17 cellular contexts compared by ENCODE assay signal in the genomic region with DNA sequence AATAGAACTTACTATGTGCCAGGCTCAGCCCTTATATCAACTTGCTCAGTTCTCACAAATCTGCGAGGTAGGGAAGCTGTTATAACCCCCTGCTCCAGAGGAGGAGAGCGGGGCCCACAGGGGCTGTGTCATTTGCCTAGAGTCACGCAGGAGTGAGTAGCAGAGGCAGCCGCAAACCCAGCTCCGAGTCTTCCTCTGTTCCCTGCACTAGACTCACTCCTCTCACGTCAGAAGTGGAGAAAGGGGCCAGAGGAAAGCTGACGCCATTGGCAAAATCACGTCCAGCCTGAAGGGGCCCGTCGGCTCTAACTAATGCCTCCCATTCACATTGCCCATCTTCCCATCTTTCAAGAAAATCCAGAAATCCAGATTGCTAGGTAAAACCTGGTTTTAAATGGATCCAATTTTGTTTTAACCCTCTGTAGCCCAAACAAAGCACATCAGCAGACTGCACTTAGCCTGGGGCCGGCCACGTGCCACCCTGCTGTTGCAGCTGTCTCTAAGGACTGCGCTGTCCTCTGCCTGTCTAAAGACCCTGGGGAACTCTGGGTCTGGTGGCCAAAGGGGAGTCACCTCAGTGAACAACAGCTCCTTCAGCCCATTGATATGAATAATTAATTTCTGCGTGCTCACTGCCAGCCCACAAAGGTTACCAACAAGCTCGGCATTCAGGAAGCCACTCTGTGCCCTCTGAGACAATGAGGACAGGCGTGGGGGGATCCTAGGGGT. TPM values are rescaled to one million over a fixed set of nuclear protein-coding genes. Genes with fewer than 3 reads are reported as not detected.
DNase-seq lines count a peak whose midpoint lies in the region; ATAC-seq and TF ChIP-seq lines count a peak whose summit lies in the region.
"Had no signal": no experiment of that assay in that cellular context is flagged by ENCODE, and none has a peak within 500 bp of the region (broad histone marks: within the 10 kb centered on the region; RNA-seq: fewer than 3 reads in every experiment).

No MANE protein-coding gene starts in this region.

- H3K4me1 Mint-ChIP-seq in naive B cell = peaks cover 37 to 90% (median 75%) of the 10 kb centered on the region in 3 donors
- H3K4me1 Mint-ChIP-seq: T-cell had no signal

- H3K9ac ChIP-seq in OCI-LY3 (ENCODE audit: low read length) = no peak overlapping the region

- TF ChIP-seq CTCF in GM12864 (IDR thresholded peaks at IDR 0.05; ENCODE audit: low read depth, low read length, missing control alignments) (no peak), OCI-LY3 (IDR thresholded peaks at IDR 0.05; ENCODE audit: low read depth, low read length) (no peak)

- peaks cover 12% of the 10 kb centered on the region for H3K36me3 ChIP-seq in OCI-LY3 (replicated peaks; ENCODE audit: low read depth, low read length)
- H3K36me3 ChIP-seq: right atrium auricular region had no signal

- DNase-seq in GM12864 (ENCODE audit: low read depth) (no peak), naive B cell (peak; percentile 45), dermis blood vessel endothelial cell (no peak), NCI-H2081 treated with DMSO at 0.1 percent for 48 hours (lab: John Stamatoyannopoulos, UW) (no peak)
- DNase-seq in activated T-cell treated with anti-CD3 and anti-CD28 coated beads, Interleukin-2, amount 50 U/mL, for 48 hours = no peak
- DNase-seq: foreskin keratinocyte, HCEC 1CT, NCI-H1105 treated with DMSO at 0.1 percent for 48 hours, NCI-H446 treated with DMSO at 0.1 percent for 48 hours, T-cell had no signal

- peaks cover 69% of the 10 kb centered on the region for H3K79me2 ChIP-seq in OCI-LY3 (ENCODE audit: low read length)

- peaks cover 15% of the 10 kb centered on the region for H3K4me1 ChIP-seq in OCI-LY3 (ENCODE audit: low read length)
- H3K4me1 ChIP-seq: foreskin keratinocyte, right atrium auricular region had no signal

- no peak overlapping the region for H3K27ac ChIP-seq in OCI-LY3 (ENCODE audit: low read length)
- H3K27ac ChIP-seq: foreskin keratinocyte, right atrium auricular region had no signal

- peak; percentile 63 for ATAC-seq in GM21737 (IDR thresholded peaks at IDR 0.05; ENCODE audit: unreplicated experiment)
- peak; percentile 80 to 93 for ATAC-seq in naive B cell (ENCODE audit: low read depth in 2 of 2)
- ATAC-seq in HG03039 (IDR thresholded peaks at IDR 0.05; ENCODE audit: unreplicated experiment) = no peak
- ATAC-seq: foreskin keratinocyte, Panc1, T-cell had no signal

- H4K20me1 ChIP-seq in OCI-LY3 (ENCODE audit: insufficient read depth, low read length) = peaks cover 48% of the 10 kb centered on the region

- H2AFZ ChIP-seq in OCI-LY3 (ENCODE audit: low read depth, low read length) = no peak overlapping the region

- H3K4me2 ChIP-seq in OCI-LY3 (ENCODE audit: low read length) = peak overlapping the region; percentile 34

- no peaks in the 10 kb centered on the region for H3K36me3 Mint-ChIP-seq in naive B cell
- H3K36me3 Mint-ChIP-seq: T-cell had no signal

- H3K27ac Mint-ChIP-seq in naive B cell = peak overlapping the region in 5 of 6 donors; percentile 57 to 92 (median 90)
- H3K27ac Mint-ChIP-seq: T-cell had no signal

- H3K27me3 ChIP-seq in OCI-LY3 (ENCODE audit: low read depth, low read length) = no peaks in the 10 kb centered on the region
- H3K27me3 ChIP-seq: right atrium auricular region had no signal

- peaks cover 0 to 1% (median 0%) of the 10 kb centered on the region in 7 donors for H3K9me3 Mint-ChIP-seq in naive B cell
- H3K9me3 Mint-ChIP-seq: T-cell had no signal

- H3K4me3 Mint-ChIP-seq in naive B cell = peak overlapping the region; percentile 69 to 92 (median 82)
- H3K4me3 Mint-ChIP-seq: T-cell had no signal

- no peaks in the 10 kb centered on the region for H3K27me3 Mint-ChIP-seq in naive B cell

- H3K4me3 ChIP-seq in GM12864 (ENCODE audit: low read depth, low read length) (peak overlapping the region; percentile 9), OCI-LY3 (ENCODE audit: low read length) (no peak overlapping the region)
- H3K4me3 ChIP-seq: right atrium auricular region had no signal

- H3K9me3 ChIP-seq in OCI-LY3 (ENCODE audit: insufficient read depth, low read length) = no peaks in the 10 kb centered on the region

RNA-seq across cellular contexts. Expression of gene ABR, which starts 36.6 kb away (rescaled TPM):
- polyA plus RNA-seq in naive B cell (ENCODE audit: low read depth in 6 of 6) = 10 to 100 TPM in 5 of 6 donors, 1 to 10 TPM in 1; 4.3 to 47.2 (median 28.1) TPM
- 38.5 and 54.6 TPM in 2 replicates for total RNA-seq in dermis blood vessel endothelial cell

RNA-seq across cellular contexts. Expression of gene BHLHA9, which starts 53.9 kb away (rescaled TPM):
- not detected for polyA plus RNA-seq in naive B cell (ENCODE audit: low read depth in 6 of 6)
- total RNA-seq in dermis blood vessel endothelial cell = not detected in 2 replicates
- total RNA-seq: foreskin keratinocyte, liver, right atrium auricular region, T-cell had no signal
- polyA plus RNA-seq: AG04450, foreskin keratinocyte had no signal
